Comparison of ENCODE assay signal across 20 cellular contexts in genomic region chr3:180829409-180830405, GRCh38.
DNase-seq lines count a peak whose midpoint lies in the region; ATAC-seq, FAIRE-seq and TF ChIP-seq lines count a peak whose summit lies in the region.
"Had no signal": no experiment of that assay in that cellular context is flagged by ENCODE, and none has a peak within 500 bp of the region (broad histone marks: within the 10 kb centered on the region; RNA-seq: fewer than 3 reads in every experiment).

No MANE protein-coding gene starts in this region.

- no peaks in the 10 kb centered on the region for H3K9me3 Mint-ChIP-seq in GM23338
- H3K9me3 Mint-ChIP-seq in stimulated activated effector memory CD8-positive, alpha-beta T cell treated with anti-CD3 and anti-CD28 coated beads, Interleukin-12 subunit alpha, Interleukin-12 subunit beta, amount 100 ng/mL, for 72 hours: no peaks in the 10 kb centered on the region
- H3K9me3 Mint-ChIP-seq: CD4-positive, alpha-beta memory T cell had no signal

- H3K9ac ChIP-seq in HepG2 (ENCODE audit: insufficient read depth, low read depth, low read length) (no peak overlapping the region), smooth muscle cell (ENCODE audit: low read depth) (no peak overlapping the region)

- TF ChIP-seq EP300 in HepG2 (IDR thresholded peaks at IDR 0.05; ENCODE audit: low read depth in 2 of 2, low read length in 2 of 2): no peak
- TF ChIP-seq EP300 in HepG2 (CRISPR knock-in tag; IDR thresholded peaks at IDR 0.05; ENCODE audit: borderline replicate concordance): no peak

- H3K4me2 ChIP-seq in GM23338 (no peak overlapping the region), HepG2 (ENCODE audit: low read depth, low read length) (no peak overlapping the region; the same call in 1 of the 2 replicates), smooth muscle cell (no peak overlapping the region)

- H3F3A ChIP-seq in GM23338 (replicated peaks; ENCODE audit: low read depth): no peaks in the 10 kb centered on the region
- H3F3A ChIP-seq in smooth muscle cell (ENCODE audit: low read depth): no peaks in the 10 kb centered on the region

- BruUV-seq in HepG2 (replicated peaks; lab: Mats Ljungman, UMichigan): no TSS peak

- no peaks in the 10 kb centered on the region for H3K36me3 Mint-ChIP-seq in GM23338 (ENCODE audit: low read depth)
- H3K36me3 Mint-ChIP-seq in stimulated activated effector memory CD8-positive, alpha-beta T cell treated with anti-CD3 and anti-CD28 coated beads, Interleukin-12 subunit alpha, Interleukin-12 subunit beta, amount 100 ng/mL, for 72 hours: no peaks in the 10 kb centered on the region
- H3K36me3 Mint-ChIP-seq: CD4-positive, alpha-beta memory T cell had no signal

- no peaks in the 10 kb centered on the region; the same call in 2 of the 3 replicates for H3K4me1 Mint-ChIP-seq in GM23338
- no peaks in the 10 kb centered on the region for H3K4me1 Mint-ChIP-seq in stimulated activated effector memory CD8-positive, alpha-beta T cell treated with anti-CD3 and anti-CD28 coated beads, Interleukin-12 subunit alpha, Interleukin-12 subunit beta, amount 100 ng/mL, for 72 hours
- H3K4me1 Mint-ChIP-seq: B cell had no signal

- H3K9me2 ChIP-seq in GM23338 (ENCODE audit: insufficient read depth): no peaks in the 10 kb centered on the region

- no peaks in the 10 kb centered on the region for H3K36me3 ChIP-seq in GM23338 (ENCODE audit: insufficient read depth)
- H3K36me3 ChIP-seq in HepG2 (replicated peaks in 1 of 2; ENCODE audit: control insufficient read depth in 1 of 2, insufficient read depth in 2 of 2, low read length in 2 of 2): no peaks in the 10 kb centered on the region
- no peaks in the 10 kb centered on the region for H3K36me3 ChIP-seq in smooth muscle cell (ENCODE audit: low read depth)

- H3K4me1 ChIP-seq in GM23338 (ENCODE audit: insufficient read depth) (no peaks in the 10 kb centered on the region), HepG2 (ENCODE audit: insufficient read depth, low read length) (no peaks in the 10 kb centered on the region), smooth muscle cell (ENCODE audit: low read depth) (no peaks in the 10 kb centered on the region)

- H3K79me2 ChIP-seq in GM23338 (replicated peaks; ENCODE audit: insufficient read depth) (no peaks in the 10 kb centered on the region), HepG2 (ENCODE audit: insufficient read depth, low read length) (no peaks in the 10 kb centered on the region), smooth muscle cell (ENCODE audit: low read depth) (no peaks in the 10 kb centered on the region)

- H3K27ac ChIP-seq in GM23338 (ENCODE audit: low read depth): no peak overlapping the region
- no peak overlapping the region for H3K27ac ChIP-seq in HepG2 (ENCODE audit: extremely low read length, insufficient read depth, low read length)
- H3K27ac ChIP-seq in smooth muscle cell (ENCODE audit: low read depth): no peak overlapping the region
- H3K27ac ChIP-seq: C4-2B had no signal

- peak; percentile 19 for DNase-seq in Daoy (ENCODE audit: low read depth)
- DNase-seq in GM23338 (ENCODE audit: low spot score): no peak
- no peak for DNase-seq in HepG2 (ENCODE audit: low spot score)
- DNase-seq in stimulated activated effector memory CD8-positive, alpha-beta T cell treated with anti-CD3 and anti-CD28 coated beads, Interleukin-12 subunit alpha, Interleukin-12 subunit beta, amount 100 ng/mL, for 72 hours (ENCODE audit: low spot score in 2 of 2): no peak
- DNase-seq in smooth muscle cell (lab: John Stamatoyannopoulos, UW; ENCODE audit: unreplicated experiment): no peak
- DNase-seq: CD4-positive, alpha-beta memory T cell; DMS79; EL; HCEC 1CT; HFFc6; IMR-90; KG1 had no signal

- TF ChIP-seq CTCF in GM23338 (conservative IDR thresholded peaks at IDR 0.05; ENCODE audit: low read depth in 2 of 2) (no peak), HepG2 (CRISPR knock-in tag; IDR thresholded peaks at IDR 0.05) (no peak), smooth muscle cell (IDR thresholded peaks at IDR 0.05; ENCODE audit: borderline replicate concordance, insufficient read depth, poor library complexity, severe bottlenecking) (no peak)

- FAIRE-seq in HepG2 (lab: Jason Lieb, UNC): no peak
- FAIRE-seq: A204.1, G401.6, GM12892, H1 had no signal

- no peak overlapping the region for H3K4me3 Mint-ChIP-seq in GM23338
- H3K4me3 Mint-ChIP-seq in stimulated activated effector memory CD8-positive, alpha-beta T cell treated with anti-CD3 and anti-CD28 coated beads, Interleukin-12 subunit alpha, Interleukin-12 subunit beta, amount 100 ng/mL, for 72 hours: no peak overlapping the region
- H3K4me3 Mint-ChIP-seq: B cell; CD4-positive, alpha-beta memory T cell; HFFc6 had no signal

- no peak for TF ChIP-seq RAD21 in HepG2 (CRISPR knock-in tag; IDR thresholded peaks at IDR 0.05)

- no peak overlapping the region for H3K4me3 ChIP-seq in GM23338
- no peak overlapping the region for H3K4me3 ChIP-seq in HepG2 (replicated peaks in 1 of 3; ENCODE audit: insufficient read depth in 1 of 3, low read depth in 2 of 3, low read length in 3 of 3)
- H3K4me3 ChIP-seq in smooth muscle cell: no peak overlapping the region

- ATAC-seq in GM23338 (no peak), HepG2 (peak; percentile 57), esophagus mucosa (no peak)
- ATAC-seq in stimulated activated effector memory CD8-positive, alpha-beta T cell treated with anti-CD3 and anti-CD28 coated beads, Interleukin-12 subunit alpha, Interleukin-12 subunit beta, amount 100 ng/mL, for 72 hours: peak; percentile 11
- ATAC-seq in activated CD4-positive, CD25-positive, alpha-beta regulatory T cell treated with anti-CD3 and anti-CD28 coated beads, Interleukin-2, amount 50 U/mL, for 24 hours: no peak

- H2AFZ ChIP-seq in GM23338 (0 out of 2 replicates have a peak overlapping the region, but pooled peaks have one; percentile 23), HepG2 (ENCODE audit: low read length) (no peak overlapping the region), smooth muscle cell (ENCODE audit: low read depth) (no peak overlapping the region)

- no peaks in the 10 kb centered on the region for H3K27me3 Mint-ChIP-seq in GM23338 (ENCODE audit: insufficient read depth, low read depth, poor library complexity)
- H3K27me3 Mint-ChIP-seq: B cell had no signal

- CTCF ChIA-PET in HepG2 (lab: Yijun Ruan, JAX; ENCODE audit: low intra/inter-chr PET ratio, low total read pairs): no interaction called here

- TF ChIP-seq POLR2A in HepG2 (IDR thresholded peaks at IDR 0.05; ENCODE audit: insufficient read depth in 1 of 2, low read depth in 2 of 2, low read length in 2 of 2): no peak

- H3K27me3 ChIP-seq in GM23338 (ENCODE audit: insufficient read depth) (no peaks in the 10 kb centered on the region), HepG2 (ENCODE audit: control insufficient read depth in 1 of 2, insufficient read depth in 2 of 2, low read length in 2 of 2) (peaks cover 2 to 14% of the 10 kb centered on the region in 2 experiments; a peak in 1 of 5 replicates), smooth muscle cell (ENCODE audit: low read depth) (peaks cover under 1% of the 10 kb centered on the region)

- WGBS in HepG2 (ENCODE audit: low lambda C conversion rate): 31% methylated on average over 13 of the region's 37 CpGs
- 92% methylated on average over 37 of the region's 37 CpGs for WGBS in smooth muscle cell (ENCODE audit: low lambda C conversion rate)

- no peaks in the 10 kb centered on the region for H4K20me1 ChIP-seq in GM23338 (replicated peaks; ENCODE audit: insufficient read depth)
- no peaks in the 10 kb centered on the region for H4K20me1 ChIP-seq in HepG2 (ENCODE audit: insufficient read depth, low read length)
- H4K20me1 ChIP-seq in smooth muscle cell (ENCODE audit: low read depth): no peaks in the 10 kb centered on the region

- POLR2A ChIA-PET in HepG2 (lab: Yijun Ruan, JAX): no interaction called here

- H3K9me3 ChIP-seq in HepG2 (ENCODE audit: low read length): no peaks in the 10 kb centered on the region
- H3K9me3 ChIP-seq in smooth muscle cell (replicated peaks; ENCODE audit: low read depth): no peaks in the 10 kb centered on the region

- intact Hi-C loops in HepG2 (cut with micrococcal nuclease; ENCODE audit: unreplicated experiment): no loop called here

- no peak overlapping the region for H3K27ac Mint-ChIP-seq in GM23338
- no peak overlapping the region for H3K27ac Mint-ChIP-seq in stimulated activated effector memory CD8-positive, alpha-beta T cell treated with anti-CD3 and anti-CD28 coated beads, Interleukin-12 subunit alpha, Interleukin-12 subunit beta, amount 100 ng/mL, for 72 hours
- H3K27ac Mint-ChIP-seq: B cell; CD4-positive, alpha-beta memory T cell; HFFc6 had no signal

- in situ Hi-C loops in HepG2 (cut with HindIII; ENCODE audit: extremely low pct_ligation_motif_present, low pct_unique_long_range_greater_than_20kb): no loop called here

TF ChIP-seq in GM23338, 12 proteins besides CTCF, POLR2A, EP300 and RAD21 (continues in another document):
- TF ChIP-seq EZH2 (IDR thresholded peaks at IDR 0.05; ENCODE audit: low read depth, unreplicated experiment) (no peak), STAT1 (IDR thresholded peaks at IDR 0.05; ENCODE audit: unreplicated experiment) (no peak), CREB1 (CRISPR knock-in tag; IDR thresholded peaks at IDR 0.05; ENCODE audit: low read depth) (no peak), EZH2phosphoT487 (IDR thresholded peaks at IDR 0.05; ENCODE audit: unreplicated experiment) (no peak)

TF ChIP-seq in HepG2, 621 proteins besides CTCF, POLR2A, EP300 and RAD21:
- TF ChIP-seq NFE2L1 (CRISPR knock-in tag; IDR thresholded peaks at IDR 0.05; ENCODE audit: borderline replicate concordance) (no peak), ZNF607 (CRISPR knock-in tag; IDR thresholded peaks at IDR 0.05; ENCODE audit: borderline replicate concordance) (no peak), SATB2 (CRISPR knock-in tag; IDR thresholded peaks at IDR 0.05) (no peak), STAT5B (CRISPR knock-in tag; IDR thresholded peaks at IDR 0.05) (no peak), ZNF326 (CRISPR knock-in tag; IDR thresholded peaks at IDR 0.05; ENCODE audit: borderline replicate concordance) (no peak), HNRNPLL (IDR thresholded peaks at IDR 0.05; ENCODE audit: low read depth, low read length, poor library complexity, severe bottlenecking) (no peak), ESRRA (CRISPR knock-in tag; IDR thresholded peaks at IDR 0.05; ENCODE audit: low read depth) (no peak)

Comparison
In these comparisons a context has a peak if more than half of its experiments do, and no peak if none do; other contexts are left out.
1. ATAC-seq: peak in HepG2 (single experiment) and stimulated activated effector memory CD8-positive, alpha-beta T cell treated with anti-CD3 and anti-CD28 coated beads, Interleukin-12 subunit alpha, Interleukin-12 subunit beta, amount 100 ng/mL, for 72 hours (single experiment); none in GM23338 (single experiment), esophagus mucosa (single experiment) and activated CD4-positive, CD25-positive, alpha-beta regulatory T cell treated with anti-CD3 and anti-CD28 coated beads, Interleukin-2, amount 50 U/mL, for 24 hours (0 of 2).